ENCODE assay signal across 2 cellular contexts in genomic region chr3:38313685-38314084, GRCh38.
TF ChIP-seq lines count a peak whose summit lies in the region.

No MANE protein-coding gene starts in this region.

TF ChIP-seq in K562, 482 proteins besides CTCF, POLR2A, EP300 and RAD21:
- TF ChIP-seq MTA2 (IDR thresholded peaks at IDR 0.05; ENCODE audit: low read depth) (no peak), ZBTB33 (CRISPR knock-in tag; IDR thresholded peaks at IDR 0.05) (0 out of 2 replicates have a peak, but pooled peaks have one; percentile 24), SPI1 (IDR thresholded peaks at IDR 0.05; ENCODE audit: borderline replicate concordance, low read depth, low read length) (0 out of 2 replicates have a peak, but pooled peaks have one; percentile 8), TCF7 (IDR thresholded peaks at IDR 0.05; ENCODE audit: borderline replicate concordance) (no peak)

TF ChIP-seq in GM12891, 5 proteins besides CTCF, POLR2A, EP300 and RAD21:
- TF ChIP-seq TAF1 (IDR thresholded peaks at IDR 0.05; ENCODE audit: low read depth, low read length): no peak
- no peak for TF ChIP-seq PAX5 (IDR thresholded peaks at IDR 0.05; ENCODE audit: insufficient read depth, low read length, severe bottlenecking)
- TF ChIP-seq SPI1 (IDR thresholded peaks at IDR 0.05; ENCODE audit: low read depth, low read length): no peak
- no peak for TF ChIP-seq POLR2AphosphoS5 (IDR thresholded peaks at IDR 0.05; ENCODE audit: low read depth, low read length)
- no peak for TF ChIP-seq POU2F2 (IDR thresholded peaks at IDR 0.05; ENCODE audit: low read depth, low read length)
